Comparison of ENCODE assay signal across 21 cellular contexts in the genomic region with DNA sequence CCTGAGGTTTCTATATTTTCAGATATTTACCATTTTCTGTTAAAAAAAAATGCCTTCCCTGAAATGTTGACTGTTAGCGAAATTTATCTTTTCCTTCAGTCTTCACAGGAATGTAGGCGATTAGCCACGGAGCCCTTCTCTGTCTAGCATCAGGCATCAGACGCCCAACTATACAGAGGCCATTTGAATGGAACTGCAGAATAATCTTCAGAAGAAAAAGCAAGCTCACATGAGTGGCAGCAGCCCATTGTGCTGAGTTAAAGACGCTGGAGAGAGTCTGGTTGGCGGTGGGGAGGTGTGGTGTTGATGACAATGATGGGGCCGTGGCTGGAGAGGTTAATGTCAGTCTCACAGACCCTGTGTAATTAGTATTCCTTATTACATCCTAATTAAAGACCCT.
"Had no signal": no experiment of that assay in that cellular context is flagged by ENCODE, and none has a peak within 500 bp of the region (broad histone marks: within the 10 kb centered on the region; RNA-seq: fewer than 3 reads in every experiment).

No MANE protein-coding gene starts in this region.

- H3K4me3 Mint-ChIP-seq: natural killer cell; stimulated activated effector memory CD8-positive, alpha-beta T cell treated with anti-CD3 and anti-CD28 coated beads, Interleukin-12 subunit alpha, Interleukin-12 subunit beta, amount 100 ng/mL, for 72 hours had no signal

- ATAC-seq: gastrocnemius medialis; left ventricle myocardium superior; lower lobe of right lung; natural killer cell; pancreas; sciatic nerve; stimulated activated effector memory CD8-positive, alpha-beta T cell treated with anti-CD3 and anti-CD28 coated beads, Interleukin-12 subunit alpha, Interleukin-12 subunit beta, amount 100 ng/mL, for 72 hours had no signal

- DNase-seq: dermis blood vessel endothelial cell; effector memory CD4-positive, alpha-beta T cell; erythroblast; gastrocnemius medialis; head of caudate nucleus; left ventricle myocardium superior; lower lobe of right lung; natural killer cell; occipital lobe; pancreas; retina; stimulated activated CD4-positive, alpha-beta T cell treated with anti-CD3 and anti-CD28 coated beads, Interleukin-2, amount 100 ng/mL, for 24 hours; stimulated activated CD4-positive, alpha-beta T cell treated with anti-CD3 and anti-CD28 coated beads, Interleukin-4, amount 100 ng/mL, for 24 hours; stimulated activated naive CD4-positive, alpha-beta T cell treated with Interleukin-2 at 50 U/mL for 16 hours; stomach; thyroid gland; trophoblast cell had no signal

- H3K36me3 Mint-ChIP-seq: natural killer cell; stimulated activated effector memory CD8-positive, alpha-beta T cell treated with anti-CD3 and anti-CD28 coated beads, Interleukin-12 subunit alpha, Interleukin-12 subunit beta, amount 100 ng/mL, for 72 hours had no signal

- H3K9me3 ChIP-seq: gastrocnemius medialis, lower lobe of right lung, pancreas, stomach, thyroid gland, vagina had no signal

- H3K27me3 ChIP-seq: thyroid gland, vagina had no signal

- H3K4me1 Mint-ChIP-seq: stimulated activated effector memory CD8-positive, alpha-beta T cell treated with anti-CD3 and anti-CD28 coated beads, Interleukin-12 subunit alpha, Interleukin-12 subunit beta, amount 100 ng/mL, for 72 hours had no signal

- H3K27ac ChIP-seq: coronary artery, gastrocnemius medialis, lower lobe of right lung, pancreas, stomach, thyroid gland, vagina had no signal

- H3K4me3 ChIP-seq: coronary artery, gastrocnemius medialis, lower lobe of right lung, pancreas, stomach, thyroid gland, vagina had no signal

- H3K9me3 Mint-ChIP-seq: natural killer cell; stimulated activated effector memory CD8-positive, alpha-beta T cell treated with anti-CD3 and anti-CD28 coated beads, Interleukin-12 subunit alpha, Interleukin-12 subunit beta, amount 100 ng/mL, for 72 hours had no signal

- H3K27ac Mint-ChIP-seq: natural killer cell; stimulated activated effector memory CD8-positive, alpha-beta T cell treated with anti-CD3 and anti-CD28 coated beads, Interleukin-12 subunit alpha, Interleukin-12 subunit beta, amount 100 ng/mL, for 72 hours had no signal

- H3K4me1 ChIP-seq: gastrocnemius medialis, pancreas, vagina had no signal

- H3K36me3 ChIP-seq: gastrocnemius medialis, lower lobe of right lung, pancreas, stomach, thyroid gland, vagina had no signal
